In genomic region chr10:57333880-57334279, GRCh38 we compare ENCODE assay signal across 22 cellular contexts.
DNase-seq lines count a peak whose midpoint lies in the region; ATAC-seq and TF ChIP-seq lines count a peak whose summit lies in the region.
"Had no signal": no experiment of that assay in that cellular context is flagged by ENCODE, and none has a peak within 500 bp of the region (broad histone marks: within the 10 kb centered on the region; RNA-seq: fewer than 3 reads in every experiment).

No MANE protein-coding gene starts in this region.

- POLR2A ChIA-PET in SK-N-SH (lab: Yijun Ruan, JAX) = no interaction called here

- H3K4me3 Mint-ChIP-seq in endodermal cell (no peak overlapping the region), type B pancreatic cell (no peak overlapping the region)
- H3K4me3 Mint-ChIP-seq: GM23338 had no signal

- H3K9ac ChIP-seq in SK-N-SH = no peak overlapping the region
- no peak overlapping the region for H3K9ac ChIP-seq in endodermal cell (ENCODE audit: extremely low read depth, low read length, poor library complexity, severe bottlenecking)

- H3K27me3 Mint-ChIP-seq in endodermal cell (ENCODE audit: insufficient read depth) (peaks cover 4% of the 10 kb centered on the region), type B pancreatic cell (no peaks in the 10 kb centered on the region)

- DNase-seq in SK-N-SH = no peak
- no peak for DNase-seq in NB4 (ENCODE audit: low read depth)
- no peak for DNase-seq in endodermal cell
- DNase-seq in type B pancreatic cell (ENCODE audit: extremely low spot score, unreplicated experiment) = no peak
- DNase-seq in suprapubic skin (ENCODE audit: low spot score in 2 of 2) = no peak
- DNase-seq in activated gamma-delta T cell treated with Interleukin-2 at 50 U/mL for 16 hours = no peak
- DNase-seq: AML-193, C1 segment of cervical spinal cord, DMS79 treated with DMSO at 0.1 percent for 48 hours, HCEC 1CT, IMR-90, MV-4-11, NCI-H1417, NCI-H187, NCI-H446 treated with DMSO at 0.1 percent for 48 hours, NCI-H526 treated with DMSO at 0.1 percent for 48 hours had no signal

- TF ChIP-seq EP300 in SK-N-SH (IDR thresholded peaks at IDR 0.05; ENCODE audit: borderline replicate concordance in 1 of 2, low read depth in 1 of 2, low read length in 1 of 2) = no peak
- TF ChIP-seq EP300 in suprapubic skin (IDR thresholded peaks at IDR 0.05) = no peak

- no peaks in the 10 kb centered on the region for H3K9me3 ChIP-seq in SK-N-SH
- no peaks in the 10 kb centered on the region for H3K9me3 ChIP-seq in endodermal cell (ENCODE audit: control insufficient read depth, low read length)
- no peaks in the 10 kb centered on the region for H3K9me3 ChIP-seq in suprapubic skin
- H3K9me3 ChIP-seq: SJSA1 had no signal

- no peak for TF ChIP-seq RAD21 in SK-N-SH (IDR thresholded peaks at IDR 0.05; ENCODE audit: low read length)

- H3K36me3 ChIP-seq in SK-N-SH (replicated peaks in 1 of 2; ENCODE audit: control insufficient read depth in 1 of 2, insufficient read depth in 2 of 2, low read length in 1 of 2) (no peaks in the 10 kb centered on the region), endodermal cell (ENCODE audit: control insufficient read depth, insufficient read depth, low read length) (no peaks in the 10 kb centered on the region), suprapubic skin (no peaks in the 10 kb centered on the region)
- H3K36me3 ChIP-seq: SJSA1 had no signal

- no peak overlapping the region for H3K4me2 ChIP-seq in SK-N-SH
- H3K4me2 ChIP-seq: GM23338 had no signal

- H3K9me2 ChIP-seq in SK-N-SH = no peaks in the 10 kb centered on the region

- peaks cover 6% of the 10 kb centered on the region for H3K9me3 Mint-ChIP-seq in endodermal cell
- no peaks in the 10 kb centered on the region for H3K9me3 Mint-ChIP-seq in type B pancreatic cell
- H3K9me3 Mint-ChIP-seq: GM23338 had no signal

- H3K27ac Mint-ChIP-seq in endodermal cell (no peak overlapping the region), type B pancreatic cell (no peak overlapping the region)
- H3K27ac Mint-ChIP-seq: GM23338 had no signal

- no peaks in the 10 kb centered on the region for H3F3A ChIP-seq in SK-N-SH (replicated peaks; ENCODE audit: insufficient read depth)

- H3K36me3 Mint-ChIP-seq in endodermal cell (ENCODE audit: low read depth) = no peaks in the 10 kb centered on the region
- no peaks in the 10 kb centered on the region for H3K36me3 Mint-ChIP-seq in type B pancreatic cell

- no peak overlapping the region for H2AFZ ChIP-seq in SK-N-SH (ENCODE audit: low read depth)
- H2AFZ ChIP-seq: GM23338 had no signal

- no peaks in the 10 kb centered on the region for H4K20me1 ChIP-seq in SK-N-SH (ENCODE audit: insufficient read depth)

- ATAC-seq in SK-N-SH treated with all-trans-retinoic acid at 6 μM for 48 hours = no peak
- no peak for ATAC-seq in GM21723 (IDR thresholded peaks at IDR 0.05; ENCODE audit: unreplicated experiment)
- ATAC-seq: GM12878, GM23338, Panc1 had no signal

- TF ChIP-seq CTCF in SK-N-SH (IDR thresholded peaks at IDR 0.05) (peak; percentile 35; the same call in 1 of the 2 replicates), NB4 (IDR thresholded peaks at IDR 0.05; ENCODE audit: low read depth, low read length) (peak; percentile 11), endodermal cell (conservative IDR thresholded peaks at IDR 0.05) (peak; percentile 50), type B pancreatic cell (conservative IDR thresholded peaks at IDR 0.05) (peak; percentile 49), suprapubic skin (IDR thresholded peaks at IDR 0.05) (no peak)

- H3K79me2 ChIP-seq in SK-N-SH (ENCODE audit: insufficient read depth) = no peaks in the 10 kb centered on the region

- no peak overlapping the region for H3K27ac ChIP-seq in SK-N-SH (ENCODE audit: low read depth in 2 of 2, low read length in 1 of 2)
- H3K27ac ChIP-seq in endodermal cell (ENCODE audit: low read depth, low read length) = no peak overlapping the region
- no peak overlapping the region for H3K27ac ChIP-seq in suprapubic skin
- H3K27ac ChIP-seq: SJSA1 had no signal

- H3K4me1 ChIP-seq in SK-N-SH (ENCODE audit: control insufficient read depth in 1 of 2, insufficient read depth in 2 of 2, low read depth in 1 of 2, low read length in 1 of 2) (no peaks in the 10 kb centered on the region), endodermal cell (ENCODE audit: control insufficient read depth, insufficient read depth, low read length) (no peaks in the 10 kb centered on the region), suprapubic skin (no peaks in the 10 kb centered on the region)
- H3K4me1 ChIP-seq: SJSA1 had no signal

- 11% methylated on average over 2 of the region's 2 CpGs for WGBS in SK-N-SH (ENCODE audit: low lambda C conversion rate)
- 88% methylated on average over 2 of the region's 2 CpGs; no CpG with 5 or more reads in 1 of the 2 experiments for WGBS in endodermal cell (ENCODE audit: insufficient coverage in 1 of 2, insufficient read length in 1 of 2), 2 experiments
- 73% methylated on average over 2 of the region's 2 CpGs for WGBS in suprapubic skin

- CTCF ChIA-PET in SK-N-SH (lab: Yijun Ruan, JAX) = no interaction called here

- TF ChIP-seq POLR2A in NB4 (IDR thresholded peaks at IDR 0.05; ENCODE audit: extremely low read depth, insufficient read length) (no peak), suprapubic skin (IDR thresholded peaks at IDR 0.05) (no peak)

- no peak overlapping the region for H3K4me3 ChIP-seq in SK-N-SH (ENCODE audit: low read depth in 2 of 2, low read length in 1 of 2)
- H3K4me3 ChIP-seq in NB4 (ENCODE audit: low read depth, low read length) = no peak overlapping the region
- no peak overlapping the region for H3K4me3 ChIP-seq in endodermal cell (ENCODE audit: low read length)
- H3K4me3 ChIP-seq in suprapubic skin = no peak overlapping the region
- H3K4me3 ChIP-seq: GM12878, GM23338, SJSA1 had no signal

- H3K4me1 Mint-ChIP-seq in endodermal cell = no peaks in the 10 kb centered on the region
- H3K4me1 Mint-ChIP-seq in type B pancreatic cell (ENCODE audit: unreplicated experiment) = no peaks in the 10 kb centered on the region
- H3K4me1 Mint-ChIP-seq: GM23338 had no signal

- H3K27me3 ChIP-seq in SK-N-SH (ENCODE audit: insufficient read depth) = no peaks in the 10 kb centered on the region
- H3K27me3 ChIP-seq in endodermal cell (ENCODE audit: control insufficient read depth, insufficient read depth, low read length, poor library complexity, severe bottlenecking) = no peaks in the 10 kb centered on the region
- H3K27me3 ChIP-seq in suprapubic skin = peaks cover 3% of the 10 kb centered on the region
- H3K27me3 ChIP-seq: SJSA1 had no signal

TF ChIP-seq in SK-N-SH, 30 proteins besides CTCF, POLR2A, EP300 and RAD21:
- TF ChIP-seq FOSL2 (IDR thresholded peaks at IDR 0.05; ENCODE audit: borderline replicate concordance, low read depth) (no peak), SIN3A (IDR thresholded peaks at IDR 0.05; ENCODE audit: borderline replicate concordance, low read depth, low read length) (no peak), PBX3 (IDR thresholded peaks at IDR 0.05) (no peak), MEF2A (IDR thresholded peaks at IDR 0.05; ENCODE audit: borderline replicate concordance, low read depth) (no peak), POLR2AphosphoS5 (IDR thresholded peaks at IDR 0.05; ENCODE audit: low read depth, low read length) (no peak), TAF1 (IDR thresholded peaks at IDR 0.05; ENCODE audit: borderline replicate concordance, low read depth, low read length) (no peak), NFIC (IDR thresholded peaks at IDR 0.05; ENCODE audit: borderline replicate concordance) (no peak), GABPA (IDR thresholded peaks at IDR 0.05; ENCODE audit: low read depth) (no peak)

TF ChIP-seq in SK-N-SH treated with all-trans-retinoic acid at 6 μM for 48 hours, 23 proteins besides CTCF, POLR2A, EP300 and RAD21:
- TF ChIP-seq RARB (CRISPR knock-in tag; IDR thresholded peaks at IDR 0.05) = no peak
- no peak for TF ChIP-seq ZFP30 (CRISPR knock-in tag; IDR thresholded peaks at IDR 0.05)
- TF ChIP-seq ZNF8 (CRISPR knock-in tag; IDR thresholded peaks at IDR 0.05) = no peak
- TF ChIP-seq ZNF70 (CRISPR knock-in tag; IDR thresholded peaks at IDR 0.05) = no peak
- no peak for TF ChIP-seq ZFP3 (CRISPR knock-in tag; IDR thresholded peaks at IDR 0.05)
- no peak for TF ChIP-seq TOX (CRISPR knock-in tag; IDR thresholded peaks at IDR 0.05; ENCODE audit: borderline replicate concordance)

Comparison
In these comparisons a context has a peak if more than half of its experiments do, and no peak if none do; other contexts are left out.
1. CTCF ChIP-seq: peak in SK-N-SH (single experiment), NB4 (single experiment), endodermal cell (single experiment) and type B pancreatic cell (single experiment); none in suprapubic skin (0 of 2).